Comparison of ENCODE assay signal across 29 cellular contexts in genomic region chr11:117725048-117725734, GRCh38.
DNase-seq lines count a peak whose midpoint lies in the region; ATAC-seq, FAIRE-seq and TF ChIP-seq lines count a peak whose summit lies in the region.
"Had no signal": no experiment of that assay in that cellular context is flagged by ENCODE, and none has a peak within 500 bp of the region (broad histone marks: within the 10 kb centered on the region; RNA-seq: fewer than 3 reads in every experiment).

No MANE protein-coding gene starts in this region.

- FAIRE-seq in GM12891 (lab: Jason Lieb, UNC): no peak
- FAIRE-seq: G401.6, islet of Langerhans had no signal

- TF ChIP-seq POLR2A in GM12891 (IDR thresholded peaks at IDR 0.05; ENCODE audit: low read depth, low read length): no peak

- H3K27ac ChIP-seq in caudate nucleus (ENCODE audit: low read depth, low read length): peak overlapping the region; percentile 84
- H3K27ac ChIP-seq: BLaER1, left ventricle myocardium inferior, neutrophil, right lobe of liver, transverse colon had no signal

- DNase-seq in DMS153 (lab: John Stamatoyannopoulos, UW): peak; percentile 20
- DNase-seq in NCI-H1092 treated with DMSO at 0.1 percent for 48 hours (lab: John Stamatoyannopoulos, UW): peak; percentile 89
- DNase-seq in caudate nucleus (lab: John Stamatoyannopoulos, UW): peak in 10 of 61 donors; percentile 15 to 49 (median 33)
- DNase-seq in posterior vena cava (ENCODE audit: low spot score): peak; percentile 28
- DNase-seq in NCI-H2171 treated with DMSO at 0.1 percent for 48 hours (lab: John Stamatoyannopoulos, UW): no peak
- no peak for DNase-seq in NCI-H345 (lab: John Stamatoyannopoulos, UW)
- DNase-seq in GM12891 (ENCODE audit: insufficient read length, low spot score): no peak
- DNase-seq: activated CD4-positive, alpha-beta T cell treated with anti-CD3 and anti-CD28 coated beads, Interleukin-2, amount 50 U/mL, for 1 hour; activated CD4-positive, CD25-positive, alpha-beta regulatory T cell; activated effector memory CD4-positive, alpha-beta T cell treated with anti-CD3 and anti-CD28 coated beads, Interleukin-2, amount 50 U/mL, for 16 hours; activated T-cell treated with anti-CD3 and anti-CD28 coated beads, Interleukin-2, amount 50 U/mL, for 24 hours; central memory CD4-positive, alpha-beta T cell; endodermal cell; Karpas-422; left ventricle myocardium inferior; mesendoderm; NCI-H1694; NCI-H226; NCI-H748 treated with DMSO at 0.1 percent for 48 hours; right lobe of liver; stimulated activated CD4-positive, alpha-beta T cell treated with anti-CD3 and anti-CD28 coated beads, Interleukin-12 subunit alpha, Interleukin-12 subunit beta, amount 100 ng/mL, for 4 hours; stimulated activated CD4-positive, alpha-beta T cell treated with anti-CD3 and anti-CD28 coated beads, Interleukin-2, amount 100 ng/mL, for 48 hours; transverse colon had no signal

- intact Hi-C loops in posterior vena cava (cut with DNase I): no loop called here

- no peak for ATAC-seq in GM18909 (IDR thresholded peaks at IDR 0.05; ENCODE audit: poor library complexity, unreplicated experiment)
- ATAC-seq: esophagus mucosa, right lobe of liver had no signal

TF ChIP-seq in GM12891, 5 proteins besides CTCF, POLR2A, EP300 and RAD21:
- TF ChIP-seq TAF1 (IDR thresholded peaks at IDR 0.05; ENCODE audit: low read depth, low read length): no peak

Comparison
In these comparisons a context has a peak if more than half of its experiments do, and no peak if none do; other contexts are left out.
1. DNase-seq: peak in DMS153 (single experiment), NCI-H1092 treated with DMSO at 0.1 percent for 48 hours (single experiment) and posterior vena cava (single experiment); none in NCI-H2171 treated with DMSO at 0.1 percent for 48 hours (single experiment), NCI-H345 (single experiment) and GM12891 (single experiment).